8 cellular contexts compared by ENCODE assay signal in the genomic region with DNA sequence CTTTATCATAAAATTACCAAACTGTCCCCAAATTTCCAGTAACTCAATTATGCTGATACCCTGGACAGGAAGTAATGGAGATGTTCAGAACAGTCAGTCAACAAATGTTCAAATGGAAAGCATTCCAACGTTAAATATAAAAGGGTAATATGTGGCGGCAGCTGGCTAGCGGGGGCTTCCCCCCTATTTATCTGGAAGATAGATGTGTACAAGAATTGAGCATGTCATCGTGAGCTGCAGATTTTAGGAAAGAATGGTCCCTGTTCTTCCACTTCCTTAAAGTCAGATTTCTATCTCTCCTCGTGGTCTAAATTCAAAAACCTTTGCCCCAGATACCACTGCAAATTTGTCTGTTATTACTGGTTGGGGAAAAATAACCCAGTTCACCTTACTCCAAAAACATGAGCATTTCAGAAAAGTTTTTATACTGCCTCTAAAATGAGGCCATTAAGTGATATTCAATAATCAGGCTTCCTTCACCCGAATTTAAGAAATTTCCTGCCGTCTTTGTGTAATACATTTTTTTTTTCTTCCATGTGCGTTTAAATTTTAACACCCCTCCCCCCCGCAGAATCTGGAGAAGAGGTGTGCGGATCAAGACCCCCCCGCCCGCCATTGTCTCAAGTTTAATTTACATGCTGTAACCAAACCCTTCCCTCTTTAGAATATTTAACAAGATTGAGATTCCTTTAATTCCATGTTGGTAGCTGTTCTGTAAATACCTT. TPM values are rescaled to one million over a fixed set of nuclear protein-coding genes. Genes with fewer than 3 reads are reported as not detected.
DNase-seq lines count a peak whose midpoint lies in the region; ATAC-seq and TF ChIP-seq lines count a peak whose summit lies in the region.
"Not testable (repeated sequence)": the region's sequence is repeated elsewhere in the genome, so short reads cannot be mapped to it uniquely, and the experiment has no call there.

No MANE protein-coding gene starts in this region.

- ATAC-seq in right cardiac atrium; natural killer cell treated with Interleukin-12 subunit alpha and Interleukin-12 subunit beta and Interleukin-15 and Interleukin-18, amount 100 ng/mL, for 72 hours: not testable (repeated sequence)

- not testable (repeated sequence) for H3K27me3 ChIP-seq in HUES48 (ENCODE audit: control insufficient read depth, insufficient read depth, low read length); Peyer's patch; right cardiac atrium (ENCODE audit: control insufficient read depth, insufficient read depth)

- peak overlapping the region; percentile 89 to 90 for H3K4me3 Mint-ChIP-seq in CD14-positive monocyte
- H3K4me3 Mint-ChIP-seq in activated T-cell treated with anti-CD3 and anti-CD28 coated beads, Interleukin-2, amount 50 U/mL, for 24 hours: peak overlapping the region; percentile 95
- H3K4me3 Mint-ChIP-seq in natural killer cell treated with Interleukin-12 subunit alpha and Interleukin-12 subunit beta and Interleukin-15 and Interleukin-18, amount 100 ng/mL, for 72 hours: peak overlapping the region; percentile 96
- H3K4me3 Mint-ChIP-seq in stimulated activated naive CD8-positive, alpha-beta T cell treated with anti-CD3 and anti-CD28 coated beads, Interleukin-15, Interleukin-2, amounts not matched to agents 100 ng/mL and 50 ng/mL, for 24 hours: peak overlapping the region; percentile 93

- H3K9me3 Mint-ChIP-seq in CD14-positive monocyte; activated T-cell treated with anti-CD3 and anti-CD28 coated beads, Interleukin-2, amount 50 U/mL, for 24 hours; natural killer cell treated with Interleukin-12 subunit alpha and Interleukin-12 subunit beta and Interleukin-15 and Interleukin-18, amount 100 ng/mL, for 72 hours; stimulated activated naive CD8-positive, alpha-beta T cell treated with anti-CD3 and anti-CD28 coated beads, Interleukin-15, Interleukin-2, amounts not matched to agents 100 ng/mL and 50 ng/mL, for 24 hours: not testable (repeated sequence)

- 13% methylated on average over 12 of the region's 12 CpGs for WGBS in right cardiac atrium

- TF ChIP-seq POLR2A in Peyer's patch (IDR thresholded peaks at IDR 0.05): not testable (repeated sequence)

- H3K27ac ChIP-seq in HUES48 (ENCODE audit: low read depth, low read length) (peak overlapping the region; percentile 93), Peyer's patch (peak overlapping the region; percentile 96 to 100 (median 98)), coronary artery (peak overlapping the region; percentile 52 to 82), right cardiac atrium (ENCODE audit: low read length) (peak overlapping the region; percentile 64)

- peaks cover 12 to 13% of the 10 kb centered on the region in 2 donors for H3K36me3 Mint-ChIP-seq in CD14-positive monocyte
- H3K36me3 Mint-ChIP-seq in activated T-cell treated with anti-CD3 and anti-CD28 coated beads, Interleukin-2, amount 50 U/mL, for 24 hours (ENCODE audit: low read depth): peaks cover 41% of the 10 kb centered on the region
- not testable (repeated sequence) for H3K36me3 Mint-ChIP-seq in natural killer cell treated with Interleukin-12 subunit alpha and Interleukin-12 subunit beta and Interleukin-15 and Interleukin-18, amount 100 ng/mL, for 72 hours; stimulated activated naive CD8-positive, alpha-beta T cell treated with anti-CD3 and anti-CD28 coated beads, Interleukin-15, Interleukin-2, amounts not matched to agents 100 ng/mL and 50 ng/mL, for 24 hours (ENCODE audit: low read depth)

- not testable (repeated sequence) for TF ChIP-seq CTCF in CD14-positive monocyte (IDR thresholded peaks at IDR 0.05); Peyer's patch (IDR thresholded peaks at IDR 0.05); coronary artery (IDR thresholded peaks at IDR 0.05)

- H3K4me1 ChIP-seq in HUES48 (ENCODE audit: control insufficient read depth, insufficient read depth, low read length) (peaks cover 45% of the 10 kb centered on the region), Peyer's patch (peaks cover 0 to 25% (median 7%) of the 10 kb centered on the region in 4 donors)
- H3K4me1 ChIP-seq in right cardiac atrium (ENCODE audit: control insufficient read depth, insufficient read depth, low read length): not testable (repeated sequence)

- peak overlapping the region; percentile 78 for H3K9ac ChIP-seq in HUES48 (ENCODE audit: low read depth, low read length)

- DNase-seq in CD14-positive monocyte (ENCODE audit: low spot score); coronary artery (ENCODE audit: low spot score); natural killer cell treated with Interleukin-12 subunit alpha and Interleukin-12 subunit beta and Interleukin-15 and Interleukin-18, amount 100 ng/mL, for 72 hours (ENCODE audit: low spot score): not testable (repeated sequence)
- peak in 2 of 3 donors; percentile 49 to 51 for DNase-seq in Peyer's patch
- DNase-seq in activated T-cell treated with anti-CD3 and anti-CD28 coated beads, Interleukin-2, amount 50 U/mL, for 24 hours: peak; percentile 46
- DNase-seq in right cardiac atrium: peak in 2 of 3 donors; percentile 37 to 48

- peak overlapping the region; percentile 90 to 98 (median 93) for H3K27ac Mint-ChIP-seq in CD14-positive monocyte
- H3K27ac Mint-ChIP-seq in activated T-cell treated with anti-CD3 and anti-CD28 coated beads, Interleukin-2, amount 50 U/mL, for 24 hours: peak overlapping the region; percentile 99
- H3K27ac Mint-ChIP-seq in natural killer cell treated with Interleukin-12 subunit alpha and Interleukin-12 subunit beta and Interleukin-15 and Interleukin-18, amount 100 ng/mL, for 72 hours: peak overlapping the region; percentile 92 to 99
- H3K27ac Mint-ChIP-seq in stimulated activated naive CD8-positive, alpha-beta T cell treated with anti-CD3 and anti-CD28 coated beads, Interleukin-15, Interleukin-2, amounts not matched to agents 100 ng/mL and 50 ng/mL, for 24 hours: peak overlapping the region; percentile 98

- not testable (repeated sequence) for H3K36me3 ChIP-seq in HUES48 (ENCODE audit: control insufficient read depth, insufficient read depth, low read length); Peyer's patch

- not testable (repeated sequence) for H3K9me3 ChIP-seq in HUES48 (ENCODE audit: control insufficient read depth, insufficient read depth, low read length); Peyer's patch; right cardiac atrium (ENCODE audit: control insufficient read depth, low read length)

- H3K4me3 ChIP-seq in HUES48 (ENCODE audit: low read depth, low read length) (peak overlapping the region; percentile 82), Peyer's patch (peak overlapping the region in 3 of 4 donors; percentile 9 to 24 (median 12)), coronary artery (peak overlapping the region; percentile 61), right cardiac atrium (ENCODE audit: low read length) (peak overlapping the region; percentile 57)

- intact Hi-C loops in CD14-positive monocyte (cut with micrococcal nuclease): not testable (repeated sequence)
- intact Hi-C loops in right cardiac atrium (cut with DNase I): loop anchor here in 1 of 4 donors (10.0 kb wide), 1 partner anchor 145 kb away; no protein-coding TSS in a partner anchor

- H3K27me3 Mint-ChIP-seq in CD14-positive monocyte (ENCODE audit: low read depth in 3 of 3); activated T-cell treated with anti-CD3 and anti-CD28 coated beads, Interleukin-2, amount 50 U/mL, for 24 hours; natural killer cell treated with Interleukin-12 subunit alpha and Interleukin-12 subunit beta and Interleukin-15 and Interleukin-18, amount 100 ng/mL, for 72 hours; stimulated activated naive CD8-positive, alpha-beta T cell treated with anti-CD3 and anti-CD28 coated beads, Interleukin-15, Interleukin-2, amounts not matched to agents 100 ng/mL and 50 ng/mL, for 24 hours: not testable (repeated sequence)

- peaks cover 38% of the 10 kb centered on the region for H3K4me1 Mint-ChIP-seq in CD14-positive monocyte
- peaks cover 52% of the 10 kb centered on the region for H3K4me1 Mint-ChIP-seq in activated T-cell treated with anti-CD3 and anti-CD28 coated beads, Interleukin-2, amount 50 U/mL, for 24 hours (ENCODE audit: low read depth)
- H3K4me1 Mint-ChIP-seq in natural killer cell treated with Interleukin-12 subunit alpha and Interleukin-12 subunit beta and Interleukin-15 and Interleukin-18, amount 100 ng/mL, for 72 hours (ENCODE audit: low read depth in 2 of 2): peaks cover 39 to 65% of the 10 kb centered on the region in 2 donors
- H3K4me1 Mint-ChIP-seq in stimulated activated naive CD8-positive, alpha-beta T cell treated with anti-CD3 and anti-CD28 coated beads, Interleukin-15, Interleukin-2, amounts not matched to agents 100 ng/mL and 50 ng/mL, for 24 hours (ENCODE audit: low read depth): peaks cover 58% of the 10 kb centered on the region

RNA-seq across cellular contexts. Expression of a gene that starts 4.1 kb away (rescaled TPM):
- 10 to 100 TPM; 10.5 to 41.5 TPM for polyA plus RNA-seq in CD14-positive monocyte
- 10 to 100 TPM; 23.3 to 59.4 (median 43.4) TPM for total RNA-seq in Peyer's patch
- total RNA-seq in right cardiac atrium: 10 to 100 TPM in 2 of 4 donors, 1 to 10 TPM in 2; 8.5 to 15.6 (median 11.6) TPM
- 4.5 TPM for polyA plus RNA-seq in right cardiac atrium
- total RNA-seq in natural killer cell treated with Interleukin-12 subunit alpha and Interleukin-12 subunit beta and Interleukin-15 and Interleukin-18, amount 100 ng/mL, for 72 hours: 10 to 100 TPM; 39.9 to 48.0 TPM

Comparison
In these comparisons a context has a peak if more than half of its experiments do, and no peak if none do; other contexts are left out.
1. H3K4me3 ChIP-seq: peak in every context shown above with its lines; median percentile 82 in HUES48; 61 in coronary artery; 57 in right cardiac atrium; 12 in Peyer's patch.